1 cellular context compared by ENCODE assay signal in the genomic region with DNA sequence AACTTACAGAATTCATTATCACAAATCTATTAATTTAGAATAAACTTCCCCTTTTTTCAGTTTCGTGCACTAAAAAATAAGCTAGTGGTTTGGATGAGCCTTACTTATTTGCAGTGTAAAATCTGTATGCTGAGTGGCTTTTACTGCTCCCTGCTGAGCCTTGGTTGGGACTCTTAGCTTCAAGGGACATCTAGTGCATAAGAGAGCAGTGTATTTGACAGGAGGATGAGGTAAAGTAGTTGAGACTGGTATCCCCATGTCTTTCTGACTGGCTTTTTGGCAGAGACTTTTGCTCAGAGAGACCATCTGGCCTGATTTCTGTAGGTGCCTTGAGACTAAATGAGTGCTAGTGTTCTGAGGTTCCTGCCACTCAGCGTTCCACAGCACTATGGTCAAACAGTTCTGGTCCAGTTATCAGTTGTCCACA.
TF ChIP-seq lines count a peak whose summit lies in the region.

No MANE protein-coding gene starts in this region.

TF ChIP-seq in GM12878, 131 proteins besides CTCF, POLR2A, EP300 and RAD21:
- TF ChIP-seq CBX5 (IDR thresholded peaks at IDR 0.05; ENCODE audit: low read depth) = no peak
- TF ChIP-seq, protein P1, sequence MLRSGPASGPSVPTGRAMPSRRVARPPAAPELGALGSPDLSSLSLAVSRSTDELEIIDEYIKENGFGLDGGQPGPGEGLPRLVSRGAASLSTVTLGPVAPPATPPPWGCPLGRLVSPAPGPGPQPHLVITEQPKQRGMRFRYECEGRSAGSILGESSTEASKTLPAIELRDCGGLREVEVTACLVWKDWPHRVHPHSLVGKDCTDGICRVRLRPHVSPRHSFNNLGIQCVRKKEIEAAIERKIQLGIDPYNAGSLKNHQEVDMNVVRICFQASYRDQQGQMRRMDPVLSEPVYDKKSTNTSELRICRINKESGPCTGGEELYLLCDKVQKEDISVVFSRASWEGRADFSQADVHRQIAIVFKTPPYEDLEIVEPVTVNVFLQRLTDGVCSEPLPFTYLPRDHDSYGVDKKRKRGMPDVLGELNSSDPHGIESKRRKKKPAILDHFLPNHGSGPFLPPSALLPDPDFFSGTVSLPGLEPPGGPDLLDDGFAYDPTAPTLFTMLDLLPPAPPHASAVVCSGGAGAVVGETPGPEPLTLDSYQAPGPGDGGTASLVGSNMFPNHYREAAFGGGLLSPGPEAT (IDR thresholded peaks at IDR 0.05; ENCODE audit: low read depth) = no peak
- TF ChIP-seq NR2C1 (IDR thresholded peaks at IDR 0.05) = no peak
- TF ChIP-seq, protein P2, sequence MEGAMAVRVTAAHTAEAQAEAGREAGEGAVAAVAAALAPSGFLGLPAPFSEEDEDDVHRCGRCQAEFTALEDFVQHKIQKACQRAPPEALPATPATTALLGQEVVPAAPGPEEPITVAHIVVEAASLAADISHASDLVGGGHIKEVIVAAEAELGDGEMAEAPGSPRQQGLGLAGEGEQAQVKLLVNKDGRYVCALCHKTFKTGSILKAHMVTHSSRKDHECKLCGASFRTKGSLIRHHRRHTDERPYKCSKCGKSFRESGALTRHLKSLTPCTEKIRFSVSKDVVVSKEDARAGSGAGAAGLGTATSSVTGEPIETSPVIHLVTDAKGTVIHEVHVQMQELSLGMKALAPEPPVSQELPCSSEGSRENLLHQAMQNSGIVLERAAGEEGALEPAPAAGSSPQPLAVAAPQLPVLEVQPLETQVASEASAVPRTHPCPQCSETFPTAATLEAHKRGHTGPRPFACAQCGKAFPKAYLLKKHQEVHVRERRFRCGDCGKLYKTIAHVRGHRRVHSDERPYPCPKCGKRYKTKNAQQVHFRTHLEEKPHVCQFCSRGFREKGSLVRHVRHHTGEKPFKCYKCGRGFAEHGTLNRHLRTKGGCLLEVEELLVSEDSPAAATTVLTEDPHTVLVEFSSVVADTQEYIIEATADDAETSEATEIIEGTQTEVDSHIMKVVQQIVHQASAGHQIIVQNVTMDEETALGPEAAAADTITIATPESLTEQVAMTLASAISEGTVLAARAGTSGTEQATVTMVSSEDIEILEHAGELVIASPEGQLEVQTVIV (IDR thresholded peaks at IDR 0.05; ENCODE audit: borderline replicate concordance, partially characterized antibody) = no peak
- TF ChIP-seq SMAD1 (IDR thresholded peaks at IDR 0.05; ENCODE audit: low read depth, partially characterized antibody) = no peak
- no peak for TF ChIP-seq NR2F1 (conservative IDR thresholded peaks at IDR 0.05)
- no peak for TF ChIP-seq TCF12 (IDR thresholded peaks at IDR 0.05; ENCODE audit: low read depth, low read length)
- no peak for TF ChIP-seq MEF2B (IDR thresholded peaks at IDR 0.05; ENCODE audit: partially characterized antibody, poor library complexity, severe bottlenecking)
- TF ChIP-seq TBL1XR1 (IDR thresholded peaks at IDR 0.05; ENCODE audit: low read depth, low read length) = no peak
- no peak for TF ChIP-seq BCLAF1 (IDR thresholded peaks at IDR 0.05)
- TF ChIP-seq SREBF2 (IDR thresholded peaks at IDR 0.05; ENCODE audit: low read length) = no peak
